In the genomic region with DNA sequence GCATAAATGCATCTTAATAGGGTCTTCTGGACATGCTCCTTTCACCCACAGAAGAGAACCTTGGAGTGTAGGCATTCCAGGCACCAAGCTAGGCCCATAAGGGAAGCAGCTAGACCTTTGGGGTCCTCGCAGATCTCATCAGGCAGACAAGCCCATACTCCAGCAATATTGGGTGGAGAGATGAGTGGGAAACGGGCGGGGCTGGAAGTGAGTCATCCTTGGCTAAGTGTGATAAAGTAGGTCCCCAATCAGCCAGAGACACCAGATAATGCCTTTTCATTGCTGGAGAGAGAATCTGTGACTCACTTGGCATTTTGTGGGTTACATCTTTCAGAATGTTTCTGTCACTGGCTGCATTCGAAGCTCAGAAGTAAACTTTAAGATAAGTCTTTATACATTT, we compare ENCODE assay signal across 11 cellular contexts.
DNase-seq lines count a peak whose midpoint lies in the region; ATAC-seq, FAIRE-seq and TF ChIP-seq lines count a peak whose summit lies in the region.
"Had no signal": no experiment of that assay in that cellular context is flagged by ENCODE, and none has a peak within 500 bp of the region (broad histone marks: within the 10 kb centered on the region; RNA-seq: fewer than 3 reads in every experiment).

No MANE protein-coding gene starts in this region.

- peak overlapping the region; percentile 52 for H3K27ac Mint-ChIP-seq in T-helper 2 cell treated with Interferon-gamma antibody and Interleukin-4, amounts not matched to agents 5 μg/mL and 100 μg/mL, for 36 hours

- FAIRE-seq in bronchial epithelial cell (lab: Jason Lieb, UNC) = no peak

- H3K4me1 Mint-ChIP-seq in T-helper 2 cell treated with Interferon-gamma antibody and Interleukin-4, amounts not matched to agents 5 μg/mL and 100 μg/mL, for 36 hours (ENCODE audit: low read depth) = peaks cover 2% of the 10 kb centered on the region

- no peaks in the 10 kb centered on the region for H3K36me3 Mint-ChIP-seq in T-helper 2 cell treated with Interferon-gamma antibody and Interleukin-4, amounts not matched to agents 5 μg/mL and 100 μg/mL, for 36 hours (ENCODE audit: low read depth)

- H3K27me3 ChIP-seq in bronchial epithelial cell (ENCODE audit: control insufficient read depth, insufficient read depth, low read length) = no peaks in the 10 kb centered on the region
- H3K27me3 ChIP-seq in upper lobe of right lung = no peaks in the 10 kb centered on the region

- H3K36me3 ChIP-seq in bronchial epithelial cell (ENCODE audit: control insufficient read depth, insufficient read depth, low read length) (no peaks in the 10 kb centered on the region), upper lobe of right lung (no peaks in the 10 kb centered on the region)

- peak; percentile 2 for DNase-seq in NK-92 treated with Interleukin-12 subunit alpha and Interleukin-12 subunit beta, amount 100 ng/mL, for 24 hours (lab: John Stamatoyannopoulos, UW)
- DNase-seq in NK-92 (lab: John Stamatoyannopoulos, UW; ENCODE audit: unreplicated experiment) (no peak), bronchial epithelial cell (ENCODE audit: low read depth) (peak; percentile 51), upper lobe of right lung (no peak), epidermal melanocyte (ENCODE audit: insufficient read length, low spot score) (no peak), SKM-1 (lab: John Stamatoyannopoulos, UW; ENCODE audit: unreplicated experiment) (no peak)
- DNase-seq in T-helper 2 cell treated with Interferon-gamma antibody and Interleukin-4, amounts not matched to agents 5 μg/mL and 100 μg/mL, for 36 hours (ENCODE audit: low spot score) = peak; percentile 68
- peak; percentile 1 for DNase-seq in stimulated activated CD8-positive, alpha-beta memory T cell treated with anti-CD3 and anti-CD28 coated beads, Interleukin-12 subunit alpha, Interleukin-12 subunit beta, amount 100 ng/mL, for 4 hours (ENCODE audit: low read depth)
- DNase-seq: NCI-H2107 had no signal

- H3K4me1 ChIP-seq in upper lobe of right lung = no peaks in the 10 kb centered on the region
- H3K4me1 ChIP-seq: A549 had no signal

- intact Hi-C loops in upper lobe of right lung (cut with DNase I) = no loop called here

- no peak overlapping the region for H3K27ac ChIP-seq in upper lobe of right lung
- H3K27ac ChIP-seq: A549, epithelial cell of prostate had no signal

- no peak overlapping the region for H3K4me3 ChIP-seq in bronchial epithelial cell (ENCODE audit: low read depth, low read length)
- no peak overlapping the region for H3K4me3 ChIP-seq in upper lobe of right lung
- H3K4me3 ChIP-seq: A549 had no signal

- no peaks in the 10 kb centered on the region for H3K27me3 Mint-ChIP-seq in T-helper 2 cell treated with Interferon-gamma antibody and Interleukin-4, amounts not matched to agents 5 μg/mL and 100 μg/mL, for 36 hours (ENCODE audit: low read depth)

- no peaks in the 10 kb centered on the region for H3K9me3 Mint-ChIP-seq in T-helper 2 cell treated with Interferon-gamma antibody and Interleukin-4, amounts not matched to agents 5 μg/mL and 100 μg/mL, for 36 hours

- TF ChIP-seq CTCF in bronchial epithelial cell (IDR thresholded peaks at IDR 0.05; ENCODE audit: insufficient read depth, low read length, severe bottlenecking) (no peak), upper lobe of right lung (IDR thresholded peaks at IDR 0.05) (no peak)

- H3K9me3 ChIP-seq in upper lobe of right lung = no peaks in the 10 kb centered on the region
- H3K9me3 ChIP-seq: A549 had no signal

- ATAC-seq in upper lobe of right lung = no peak
- ATAC-seq: A549 had no signal

- H3K4me3 Mint-ChIP-seq in T-helper 2 cell treated with Interferon-gamma antibody and Interleukin-4, amounts not matched to agents 5 μg/mL and 100 μg/mL, for 36 hours = no peak overlapping the region

Comparison
In these comparisons a context has a peak if more than half of its experiments do, and no peak if none do; other contexts are left out.
1. DNase-seq: peak in NK-92 treated with Interleukin-12 subunit alpha and Interleukin-12 subunit beta, amount 100 ng/mL, for 24 hours (single experiment), T-helper 2 cell treated with Interferon-gamma antibody and Interleukin-4, amounts not matched to agents 5 μg/mL and 100 μg/mL, for 36 hours (single experiment), bronchial epithelial cell (single experiment) and stimulated activated CD8-positive, alpha-beta memory T cell treated with anti-CD3 and anti-CD28 coated beads, Interleukin-12 subunit alpha, Interleukin-12 subunit beta, amount 100 ng/mL, for 4 hours (single experiment); none in NK-92 (single experiment), upper lobe of right lung (single experiment), epidermal melanocyte (single experiment) and SKM-1 (single experiment).